In genomic region chr12:44507471-44507870, GRCh38 we compare ENCODE assay signal across 14 cellular contexts.
"Had no signal": no experiment of that assay in that cellular context is flagged by ENCODE, and none has a peak within 500 bp of the region (broad histone marks: within the 10 kb centered on the region; RNA-seq: fewer than 3 reads in every experiment).

No MANE protein-coding gene starts in this region.

- H3K4me1 Mint-ChIP-seq: activated CD4-positive, alpha-beta T cell treated with anti-CD3 and anti-CD28 coated beads, Interleukin-2, amount 10 ng/mL, durations not matched to agents 24 days and 14 days; activated T-helper 17 cell treated with anti-CD3 and anti-CD28 coated beads, Interleukin-2, amount 50 U/mL, for 72 hours; central memory CD8-positive, alpha-beta T cell had no signal

- H3K27me3 Mint-ChIP-seq: activated CD4-positive, alpha-beta T cell treated with anti-CD3 and anti-CD28 coated beads, Interleukin-2, amount 10 ng/mL, durations not matched to agents 24 days and 14 days; activated CD8-positive, alpha-beta T cell treated with anti-CD3 and anti-CD28 coated beads for 36 hours; activated naive CD8-positive, alpha-beta T cell treated with anti-CD3 and anti-CD28 coated beads for 36 hours; activated T-helper 17 cell treated with anti-CD3 and anti-CD28 coated beads, Interleukin-2, amount 50 U/mL, for 72 hours; central memory CD8-positive, alpha-beta T cell had no signal

- H3K4me3 Mint-ChIP-seq: activated CD4-positive, alpha-beta T cell treated with anti-CD3 and anti-CD28 coated beads, Interleukin-2, amount 10 ng/mL, durations not matched to agents 24 days and 14 days; activated CD8-positive, alpha-beta T cell treated with anti-CD3 and anti-CD28 coated beads for 36 hours; activated naive CD8-positive, alpha-beta T cell treated with anti-CD3 and anti-CD28 coated beads for 36 hours; activated T-helper 17 cell treated with anti-CD3 and anti-CD28 coated beads, Interleukin-2, amount 50 U/mL, for 72 hours; central memory CD8-positive, alpha-beta T cell had no signal

- DNase-seq: activated CD4-positive, alpha-beta T cell treated with anti-CD3 and anti-CD28 coated beads, Interleukin-2, amount 10 ng/mL, durations not matched to agents 24 days and 14 days; activated CD8-positive, alpha-beta T cell treated with anti-CD3 and anti-CD28 coated beads for 36 hours; activated naive CD4-positive, alpha-beta T cell; activated naive CD8-positive, alpha-beta T cell treated with anti-CD3 and anti-CD28 coated beads for 36 hours; activated T-cell treated with anti-CD3 and anti-CD28 coated beads, Interleukin-2, amount 50 U/mL, for 1 hour; amniotic stem cell; effector CD8-positive, alpha-beta T cell; left ventricle myocardium superior; stimulated activated CD8-positive, alpha-beta memory T cell treated with anti-CD3 and anti-CD28 coated beads, Interleukin-4, amount 100 ng/mL, for 48 hours; stimulated activated naive CD4-positive, alpha-beta T cell; thyroid gland had no signal

- H3K36me3 ChIP-seq: esophagus muscularis mucosa, thyroid gland had no signal

- H3K9me3 ChIP-seq: esophagus muscularis mucosa, thyroid gland had no signal

- H3K27me3 ChIP-seq: esophagus muscularis mucosa, thyroid gland had no signal

- H3K4me1 ChIP-seq: esophagus muscularis mucosa had no signal

- H3K27ac Mint-ChIP-seq: activated CD4-positive, alpha-beta T cell treated with anti-CD3 and anti-CD28 coated beads, Interleukin-2, amount 10 ng/mL, durations not matched to agents 24 days and 14 days; activated CD8-positive, alpha-beta T cell treated with anti-CD3 and anti-CD28 coated beads for 36 hours; activated naive CD8-positive, alpha-beta T cell treated with anti-CD3 and anti-CD28 coated beads for 36 hours; activated T-helper 17 cell treated with anti-CD3 and anti-CD28 coated beads, Interleukin-2, amount 50 U/mL, for 72 hours had no signal

- ATAC-seq: activated CD8-positive, alpha-beta T cell treated with anti-CD3 and anti-CD28 coated beads for 36 hours; activated T-helper 17 cell treated with anti-CD3 and anti-CD28 coated beads, Interleukin-2, amount 50 U/mL, for 72 hours; left ventricle myocardium superior had no signal

- H3K4me3 ChIP-seq: esophagus muscularis mucosa, thyroid gland had no signal

- H3K9me3 Mint-ChIP-seq: activated CD4-positive, alpha-beta T cell treated with anti-CD3 and anti-CD28 coated beads, Interleukin-2, amount 10 ng/mL, durations not matched to agents 24 days and 14 days; activated T-helper 17 cell treated with anti-CD3 and anti-CD28 coated beads, Interleukin-2, amount 50 U/mL, for 72 hours; central memory CD8-positive, alpha-beta T cell had no signal

- H3K27ac ChIP-seq: esophagus muscularis mucosa, thyroid gland had no signal
